In the genomic region with DNA sequence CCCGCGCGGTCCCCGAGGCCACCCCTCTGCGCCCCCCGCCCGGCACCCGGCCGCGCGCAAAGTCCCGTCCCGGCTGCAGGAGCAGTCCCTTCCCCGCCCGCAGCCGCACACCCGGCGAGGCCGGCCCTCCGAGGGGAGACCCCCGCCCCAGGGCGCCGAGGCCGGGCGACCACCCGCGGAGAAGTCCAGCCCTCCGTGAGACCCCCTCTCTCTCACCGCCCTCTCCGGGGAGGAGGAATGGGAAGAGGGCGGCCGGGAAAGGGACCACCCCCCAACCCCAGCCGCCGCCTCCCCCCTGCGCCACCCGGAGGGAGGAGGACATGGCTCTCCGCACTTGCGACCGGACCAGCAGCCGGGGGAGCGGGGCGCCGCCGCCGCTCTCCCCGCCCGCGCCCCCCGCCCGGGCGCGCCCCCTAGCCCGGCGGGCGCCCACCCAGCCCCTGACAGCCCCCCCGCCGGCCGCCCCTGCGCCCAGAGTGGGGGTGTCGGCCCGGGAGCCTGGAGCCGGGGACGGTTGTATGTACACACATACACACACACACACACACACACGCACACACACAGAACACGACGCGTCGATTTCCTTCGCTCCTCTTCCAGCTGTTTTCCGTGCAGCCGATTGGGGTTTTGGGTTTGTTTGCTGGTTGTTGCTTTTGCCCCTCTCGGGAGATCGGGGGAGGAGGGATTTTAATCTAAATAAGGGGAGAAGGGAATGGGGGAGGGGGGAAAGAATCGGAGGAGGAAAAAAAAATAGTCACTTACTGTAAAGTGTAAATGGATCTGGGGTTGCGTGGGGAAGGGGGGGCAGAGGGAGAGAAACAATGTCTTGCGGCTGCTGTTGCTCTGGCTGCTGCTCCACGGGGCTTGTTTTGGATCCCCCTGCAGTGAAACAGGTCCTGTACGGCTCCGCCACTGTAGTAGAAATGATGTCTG, we compare ENCODE assay signal across 8 cellular contexts. TPM values are rescaled to one million over a fixed set of nuclear protein-coding genes. Genes with fewer than 3 reads are reported as not detected.
DNase-seq lines count a peak whose midpoint lies in the region; ATAC-seq and TF ChIP-seq lines count a peak whose summit lies in the region.

ATXN1 (minus strand) TSS at position 925 of the 933 bp plus-strand sequence.

- H3K9me3 ChIP-seq in left lung = no peaks in the 10 kb centered on the region

- no peaks in the 10 kb centered on the region for H3K36me3 ChIP-seq in left lung

- H3K4me3 ChIP-seq in left lung = peak within 1 kb of the TSS; percentile 70

- H3K4me1 ChIP-seq in left lung = peaks cover 8 to 71% of the 10 kb centered on the region in 2 donors

- intact Hi-C loops in left lung (cut with DNase I) = loop anchor here (5.0 to 10.0 kb wide), 4 partner anchors 249 to 426 kb away; no protein-coding TSS in a partner anchor

- TF ChIP-seq EP300 in Ishikawa (IDR thresholded peaks at IDR 0.05; ENCODE audit: borderline replicate concordance) = no peak

- no peaks in the 10 kb centered on the region for H3K27me3 ChIP-seq in left lung

- peak within 1 kb of the TSS; percentile 98 to 99 for H3K27ac ChIP-seq in left lung

- no peak for TF ChIP-seq CTCF in left lung (IDR thresholded peaks at IDR 0.05)

- no peak for TF ChIP-seq RAD21 in Ishikawa (IDR thresholded peaks at IDR 0.05; ENCODE audit: low read depth)

- peak; percentile 5 for ATAC-seq in left lung
- no peak for ATAC-seq in GM19351 (IDR thresholded peaks at IDR 0.05; ENCODE audit: unreplicated experiment)

- DNase-seq in NCI-H2227 (lab: John Stamatoyannopoulos, UW; ENCODE audit: unreplicated experiment) = peak; percentile 11
- DNase-seq in NCI-H2227 treated with DMSO at 0.1 percent for 48 hours (lab: John Stamatoyannopoulos, UW) = no peak
- DNase-seq in activated CD4-positive, alpha-beta T cell treated with anti-CD3 and anti-CD28 coated beads for 4 hours = peak; percentile 53 to 58
- peak; percentile 59 for DNase-seq in dedifferentiated amniotic fluid mesenchymal stem cell (ENCODE audit: extremely low spot score)
- peak in 1 of 2 donors; percentile 65 for DNase-seq in left lung
- peak; percentile 44 for DNase-seq in stimulated activated CD4-positive, alpha-beta T cell treated with anti-CD3 and anti-CD28 coated beads, Interleukin-4, amount 100 ng/mL, for 1 hour

TF ChIP-seq in Ishikawa, 13 proteins besides CTCF, POLR2A, EP300 and RAD21:
- no peak for TF ChIP-seq CREB1 (IDR thresholded peaks at IDR 0.05; ENCODE audit: low read depth)
- no peak for TF ChIP-seq TCF12 (IDR thresholded peaks at IDR 0.05; ENCODE audit: low read depth)
- TF ChIP-seq USF1 (IDR thresholded peaks at IDR 0.05) = no peak
- TF ChIP-seq, protein P1, sequence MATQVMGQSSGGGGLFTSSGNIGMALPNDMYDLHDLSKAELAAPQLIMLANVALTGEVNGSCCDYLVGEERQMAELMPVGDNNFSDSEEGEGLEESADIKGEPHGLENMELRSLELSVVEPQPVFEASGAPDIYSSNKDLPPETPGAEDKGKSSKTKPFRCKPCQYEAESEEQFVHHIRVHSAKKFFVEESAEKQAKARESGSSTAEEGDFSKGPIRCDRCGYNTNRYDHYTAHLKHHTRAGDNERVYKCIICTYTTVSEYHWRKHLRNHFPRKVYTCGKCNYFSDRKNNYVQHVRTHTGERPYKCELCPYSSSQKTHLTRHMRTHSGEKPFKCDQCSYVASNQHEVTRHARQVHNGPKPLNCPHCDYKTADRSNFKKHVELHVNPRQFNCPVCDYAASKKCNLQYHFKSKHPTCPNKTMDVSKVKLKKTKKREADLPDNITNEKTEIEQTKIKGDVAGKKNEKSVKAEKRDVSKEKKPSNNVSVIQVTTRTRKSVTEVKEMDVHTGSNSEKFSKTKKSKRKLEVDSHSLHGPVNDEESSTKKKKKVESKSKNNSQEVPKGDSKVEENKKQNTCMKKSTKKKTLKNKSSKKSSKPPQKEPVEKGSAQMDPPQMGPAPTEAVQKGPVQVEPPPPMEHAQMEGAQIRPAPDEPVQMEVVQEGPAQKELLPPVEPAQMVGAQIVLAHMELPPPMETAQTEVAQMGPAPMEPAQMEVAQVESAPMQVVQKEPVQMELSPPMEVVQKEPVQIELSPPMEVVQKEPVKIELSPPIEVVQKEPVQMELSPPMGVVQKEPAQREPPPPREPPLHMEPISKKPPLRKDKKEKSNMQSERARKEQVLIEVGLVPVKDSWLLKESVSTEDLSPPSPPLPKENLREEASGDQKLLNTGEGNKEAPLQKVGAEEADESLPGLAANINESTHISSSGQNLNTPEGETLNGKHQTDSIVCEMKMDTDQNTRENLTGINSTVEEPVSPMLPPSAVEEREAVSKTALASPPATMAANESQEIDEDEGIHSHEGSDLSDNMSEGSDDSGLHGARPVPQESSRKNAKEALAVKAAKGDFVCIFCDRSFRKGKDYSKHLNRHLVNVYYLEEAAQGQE (IDR thresholded peaks at IDR 0.05; ENCODE audit: low read depth) = no peak
- no peak for TF ChIP-seq NFIC (IDR thresholded peaks at IDR 0.05)
- TF ChIP-seq FOXM1 (IDR thresholded peaks at IDR 0.05; ENCODE audit: borderline replicate concordance, low read depth) = no peak
- peak; percentile 7; the same call in 1 of the 2 replicates for TF ChIP-seq ZBTB7A (IDR thresholded peaks at IDR 0.05; ENCODE audit: low read depth)
- no peak for TF ChIP-seq CEBPB (IDR thresholded peaks at IDR 0.05)
TF ChIP-seq in Ishikawa: peak in this region for 1.

RNA-seq across cellular contexts. Expression of gene ATXN1, which starts in this region (rescaled TPM):
- total RNA-seq in left lung = 10 to 100 TPM; 52.5 to 67.4 TPM
